Comparison of ENCODE assay signal across 14 cellular contexts in genomic region chr16:4270091-4270490, GRCh38. TPM values are rescaled to one million over a fixed set of nuclear protein-coding genes. Genes with fewer than 3 reads are reported as not detected.
A peak's percentile ranks its signal among the peaks of the same experiment; 100 is the strongest.
DNase-seq lines count a peak whose midpoint lies in the region; ATAC-seq and TF ChIP-seq lines count a peak whose summit lies in the region.
"Had no signal": no experiment of that assay in that cellular context is flagged by ENCODE, and none has a peak within 500 bp of the region (broad histone marks: within the 10 kb centered on the region; RNA-seq: fewer than 3 reads in every experiment).

No MANE protein-coding gene starts in this region.

- BruUV-seq in OCI-LY7 (replicated peaks; lab: Mats Ljungman, UMichigan): no TSS peak

- no peak overlapping the region for H3K27ac Mint-ChIP-seq in activated naive CD4-positive, alpha-beta T cell treated with anti-CD3 and anti-CD28 coated beads for 36 hours
- H3K27ac Mint-ChIP-seq in central memory CD8-positive, alpha-beta T cell (ENCODE audit: low read depth): no peak overlapping the region

- POLR2A ChIA-PET in OCI-LY7 (lab: Charles Lee): no interaction called here

- DNase-seq in activated naive CD4-positive, alpha-beta T cell treated with anti-CD3 and anti-CD28 coated beads for 36 hours: no peak
- DNase-seq in activated naive CD4-positive, alpha-beta T cell treated with anti-CD3 and anti-CD28 coated beads, Interleukin-2, amount 50 U/mL, for 16 hours: no peak
- DNase-seq in OCI-LY7 (ENCODE audit: low spot score) (no peak), HAP-1 (ENCODE audit: low spot score in 2 of 2) (no peak), OCI-M1 (lab: John Stamatoyannopoulos, UW) (no peak), occipital lobe (lab: John Stamatoyannopoulos, UW) (no peak)
- DNase-seq in central memory CD8-positive, alpha-beta T cell (ENCODE audit: low spot score in 2 of 2): no peak
- DNase-seq: activated gamma-delta T cell; hippocampal formation; NCI-H1436; NCI-H524; stimulated activated naive B cell treated with anti-CD40 and anti-IgM and Interleukin-4, amounts not matched to agents 10 μg/mL and 1 μg/mL and 100 μg/mL, for 72 hours had no signal

- peaks cover 3% of the 10 kb centered on the region for H3K36me3 Mint-ChIP-seq in activated naive CD4-positive, alpha-beta T cell treated with anti-CD3 and anti-CD28 coated beads for 36 hours (ENCODE audit: low read depth)
- H3K36me3 Mint-ChIP-seq in central memory CD8-positive, alpha-beta T cell (ENCODE audit: insufficient read depth): peaks cover 19% of the 10 kb centered on the region

- H3K79me2 ChIP-seq in OCI-LY7 (ENCODE audit: insufficient read depth, low read depth, low read length): peaks cover 64% of the 10 kb centered on the region

- H2AFZ ChIP-seq in OCI-LY7 (ENCODE audit: low read length): no peak overlapping the region

- H3K4me1 Mint-ChIP-seq in activated naive CD4-positive, alpha-beta T cell treated with anti-CD3 and anti-CD28 coated beads for 36 hours (ENCODE audit: low read depth): peaks cover 18% of the 10 kb centered on the region
- H3K4me1 Mint-ChIP-seq in central memory CD8-positive, alpha-beta T cell: peaks cover 17% of the 10 kb centered on the region

- ATAC-seq in central memory CD8-positive, alpha-beta T cell (replicated peaks; ENCODE audit: extremely low read depth, poor library complexity, severe bottlenecking): no peak
- ATAC-seq: Right ventricle myocardium inferior; stimulated activated naive B cell treated with anti-CD40 and anti-IgM and Interleukin-4, amounts not matched to agents 10 μg/mL and 1 μg/mL and 100 μg/mL, for 72 hours had no signal

- peak overlapping the region in 2 of 3 donors; percentile 40 to 94 for H3K9ac ChIP-seq in skeletal muscle tissue (ENCODE audit: low read depth in 1 of 3, low read length in 3 of 3)

- H3K4me3 ChIP-seq in OCI-LY7 (ENCODE audit: low read depth, low read length, poor library complexity, severe bottlenecking) (peak overlapping the region; percentile 83), skeletal muscle tissue (ENCODE audit: low read length in 3 of 3) (peak overlapping the region in 1 of 3 donors; percentile 22), HAP-1 (no peak overlapping the region)

- H3K36me3 ChIP-seq in OCI-LY7 (ENCODE audit: insufficient read depth, low read length): peaks cover 42% of the 10 kb centered on the region
- peaks cover 0 to 2% (median 0%) of the 10 kb centered on the region in 3 donors for H3K36me3 ChIP-seq in skeletal muscle tissue (ENCODE audit: control insufficient read depth in 3 of 3, insufficient read depth in 3 of 3, low read length in 3 of 3)
- H3K36me3 ChIP-seq in HAP-1 (replicated peaks): peaks cover 20% of the 10 kb centered on the region

- no peaks in the 10 kb centered on the region for H3K27me3 Mint-ChIP-seq in activated naive CD4-positive, alpha-beta T cell treated with anti-CD3 and anti-CD28 coated beads for 36 hours (ENCODE audit: low read depth)
- H3K27me3 Mint-ChIP-seq in central memory CD8-positive, alpha-beta T cell: no peaks in the 10 kb centered on the region
- H3K27me3 Mint-ChIP-seq: stimulated activated naive B cell treated with anti-CD40 and anti-IgM and Interleukin-4, amounts not matched to agents 10 μg/mL and 1 μg/mL and 100 μg/mL, for 72 hours had no signal

- in situ Hi-C loops in HAP-1 (cut with MboI; ENCODE audit: low sequenced_read_pairs): no loop called here

- intact Hi-C loops in activated naive CD4-positive, alpha-beta T cell treated with anti-CD3 and anti-CD28 coated beads for 36 hours (cut with micrococcal nuclease): loop anchor here (5.0 kb wide), 5 partner anchors 57 to 687 kb away; partner anchors contain the start of genes HMOX2, SEC14L5 and ZNF500
- intact Hi-C loops in OCI-LY7 (cut with micrococcal nuclease; ENCODE audit: unreplicated experiment): no loop called here

- peaks cover 26% of the 10 kb centered on the region for H3K4me1 ChIP-seq in OCI-LY7 (ENCODE audit: insufficient read depth, low read length, poor library complexity, severe bottlenecking)
- peaks cover 20 to 30% (median 27%) of the 10 kb centered on the region in 3 donors for H3K4me1 ChIP-seq in skeletal muscle tissue (ENCODE audit: control insufficient read depth in 3 of 3, insufficient read depth in 3 of 3, low read length in 3 of 3)
- H3K4me1 ChIP-seq in HAP-1: peaks cover 11% of the 10 kb centered on the region

- no peaks in the 10 kb centered on the region for H4K20me1 ChIP-seq in OCI-LY7 (ENCODE audit: insufficient read depth, low read length)

- H3K9me3 Mint-ChIP-seq in activated naive CD4-positive, alpha-beta T cell treated with anti-CD3 and anti-CD28 coated beads for 36 hours: no peaks in the 10 kb centered on the region
- no peaks in the 10 kb centered on the region for H3K9me3 Mint-ChIP-seq in central memory CD8-positive, alpha-beta T cell
- H3K9me3 Mint-ChIP-seq: stimulated activated naive B cell treated with anti-CD40 and anti-IgM and Interleukin-4, amounts not matched to agents 10 μg/mL and 1 μg/mL and 100 μg/mL, for 72 hours had no signal

- H3K4me2 ChIP-seq in OCI-LY7 (ENCODE audit: low read length): peak overlapping the region; percentile 94

- H3K27ac ChIP-seq in OCI-LY7 (ENCODE audit: low read depth, low read length, poor library complexity, severe bottlenecking): no peak overlapping the region
- H3K27ac ChIP-seq in skeletal muscle tissue (ENCODE audit: low read depth, low read length): no peak overlapping the region

- H3K4me3 Mint-ChIP-seq in activated naive CD4-positive, alpha-beta T cell treated with anti-CD3 and anti-CD28 coated beads for 36 hours: peak overlapping the region; percentile 27
- H3K4me3 Mint-ChIP-seq in central memory CD8-positive, alpha-beta T cell: peak overlapping the region; percentile 3

- no peak for TF ChIP-seq CTCF in OCI-LY7 (conservative IDR thresholded peaks at IDR 0.05; ENCODE audit: low read length)

- no peaks in the 10 kb centered on the region for H3K9me3 ChIP-seq in OCI-LY7 (ENCODE audit: low read length)
- no peaks in the 10 kb centered on the region for H3K9me3 ChIP-seq in skeletal muscle tissue (ENCODE audit: control insufficient read depth in 3 of 3, low read length in 3 of 3)
- no peaks in the 10 kb centered on the region for H3K9me3 ChIP-seq in HAP-1

- H3K27me3 ChIP-seq in skeletal muscle tissue (ENCODE audit: control insufficient read depth in 3 of 3, insufficient read depth in 3 of 3, low read length in 3 of 3) (no peaks in the 10 kb centered on the region), HAP-1 (ENCODE audit: low read depth) (no peaks in the 10 kb centered on the region)

- H3K9me2 ChIP-seq in OCI-LY7 (ENCODE audit: insufficient read depth, low read length): no peaks in the 10 kb centered on the region

- CTCF ChIA-PET in activated naive CD4-positive, alpha-beta T cell treated with anti-CD3 and anti-CD28 coated beads for 36 hours (lab: Charles Lee): interaction anchor here (0.6 to 3.4 kb wide), 4 partner anchors 10 to 314 kb away, joined by 3 to 24 read pairs (median 3); no protein-coding TSS in a partner anchor
- CTCF ChIA-PET in OCI-LY7 (lab: Charles Lee; ENCODE audit: unreplicated experiment): interaction anchor here (1.5 kb wide), 1 partner anchor 16 kb away, joined by 4 read pairs; no protein-coding TSS in a partner anchor

RNA-seq across cellular contexts. Expression of gene TFAP4, which starts 2.7 kb away (rescaled TPM):
- total RNA-seq in activated naive CD4-positive, alpha-beta T cell treated with anti-CD3 and anti-CD28 coated beads for 36 hours: 10 to 100 TPM; 24.0 to 27.7 TPM
- 30.8 and 41.2 TPM in 2 replicates for total RNA-seq in OCI-LY7 (2014; rRNA removed; shearing (Covaris generic))
- total RNA-seq in OCI-LY7 (2022) (41.9 and 43.2 TPM in 2 replicates), skeletal muscle tissue (5.2 TPM), occipital lobe (13.7 TPM)

RNA-seq across cellular contexts. Expression of gene SRL, which starts 28.2 kb away (rescaled TPM):
- not detected for total RNA-seq in activated naive CD4-positive, alpha-beta T cell treated with anti-CD3 and anti-CD28 coated beads for 36 hours
- total RNA-seq in OCI-LY7 (2014; rRNA removed; shearing (Covaris generic)): not detected in 2 replicates
- not detected in 2 replicates for total RNA-seq in OCI-LY7 (2022)
- total RNA-seq in skeletal muscle tissue: 230 TPM
- total RNA-seq in occipital lobe: 0.16 TPM

RNA-seq across cellular contexts. Expression of gene GLIS2, which starts 45.8 kb away (rescaled TPM):
- total RNA-seq in activated naive CD4-positive, alpha-beta T cell treated with anti-CD3 and anti-CD28 coated beads for 36 hours: under 1 TPM; 0.12 to 0.24 TPM
- total RNA-seq in OCI-LY7 (2014; rRNA removed; shearing (Covaris generic)): not detected in 2 replicates
- total RNA-seq in OCI-LY7 (2022): 0.08 TPM in 1 of 2 replicates, not detected in the other
- total RNA-seq in skeletal muscle tissue: 4.2 TPM
- 5.1 TPM for total RNA-seq in occipital lobe

Comparison
In these comparisons a context has a peak if more than half of its experiments do, and no peak if none do; other contexts are left out.
1. RNA of gene SRL, which starts 28.2 kb away (total RNA-seq): 230 TPM in skeletal muscle tissue (single experiment); 0.16 TPM in occipital lobe (single experiment), not detected in OCI-LY7 and not detected in activated naive CD4-positive, alpha-beta T cell treated with anti-CD3 and anti-CD28 coated beads for 36 hours; every median in the first group is over 100 times any median in the second.